Comparison of ENCODE assay signal across 8 cellular contexts in the genomic region with DNA sequence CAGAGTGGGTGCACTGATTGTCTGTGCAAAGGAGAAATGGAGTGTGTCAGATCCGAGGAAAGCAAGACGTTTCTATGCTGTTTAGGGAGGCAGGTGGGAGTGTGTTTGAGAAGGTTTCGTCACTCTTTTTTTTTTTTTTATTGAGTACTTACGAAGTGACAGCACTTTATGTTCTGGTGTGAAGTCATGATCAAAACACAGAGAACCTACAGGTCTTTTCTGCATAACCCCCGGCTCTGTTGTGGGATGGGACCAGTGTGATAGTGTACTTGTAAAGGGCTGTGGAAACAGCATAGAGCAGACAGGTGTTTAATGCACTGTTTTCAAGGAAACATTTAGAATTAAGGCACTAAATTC. TPM values are rescaled to one million over a fixed set of nuclear protein-coding genes. Genes with fewer than 3 reads are reported as not detected.
A peak's percentile ranks its signal among the peaks of the same experiment; 100 is the strongest.
DNase-seq lines count a peak whose midpoint lies in the region; ATAC-seq and TF ChIP-seq lines count a peak whose summit lies in the region.

No MANE protein-coding gene starts in this region.

- H3K36me3 ChIP-seq in SJSA1 (peaks cover 42% of the 10 kb centered on the region), osteoblast (ENCODE audit: insufficient read depth, low read length) (peaks cover 19% of the 10 kb centered on the region)

- peaks cover 5 to 13% (median 13%) of the 10 kb centered on the region in 3 experiments; a peak in 6 of 7 replicates for H3K36me3 Mint-ChIP-seq in H9 (ENCODE audit: insufficient read depth in 1 of 3, low read depth in 3 of 3)

- no peak overlapping the region for H4K5ac ChIP-seq in H9 (ENCODE audit: insufficient read length, low read depth, low read length)

- H3K27ac ChIP-seq in H9 (ENCODE audit: insufficient read length, low read depth, low read length) (no peak overlapping the region), SJSA1 (peak overlapping the region; percentile 88), osteoblast (ENCODE audit: low read depth, low read length) (peak overlapping the region; percentile 93)

- H2BK120ac ChIP-seq in H9 (ENCODE audit: low read depth, low read length, poor library complexity, severe bottlenecking): no peak overlapping the region

- H4K20me1 ChIP-seq in H9 (ENCODE audit: control insufficient read depth, insufficient read depth, insufficient read length): no peaks in the 10 kb centered on the region
- H4K20me1 ChIP-seq in osteoblast (ENCODE audit: insufficient read depth, low read length): no peaks in the 10 kb centered on the region

- H3K9me3 ChIP-seq in H9 (ENCODE audit: control insufficient read depth, low read depth, low read length) (no peaks in the 10 kb centered on the region), SJSA1 (replicated peaks) (no peaks in the 10 kb centered on the region), osteoblast (ENCODE audit: low read depth, low read length) (no peaks in the 10 kb centered on the region)

- no peak for TF ChIP-seq CTCF in H9 (conservative IDR thresholded peaks at IDR 0.05)
- no peak for TF ChIP-seq CTCF in epithelial cell of proximal tubule (conservative IDR thresholded peaks at IDR 0.05; ENCODE audit: low read depth, low read length)
- no peak for TF ChIP-seq CTCF in osteoblast (IDR thresholded peaks at IDR 0.05; ENCODE audit: extremely low read depth, low read depth, low read length)

- H2BK5ac ChIP-seq in H9 (ENCODE audit: insufficient read length, low read length): no peak overlapping the region

- no peak overlapping the region for H3K23ac ChIP-seq in H9 (ENCODE audit: insufficient read length, low read depth, low read length)

- H3K27ac Mint-ChIP-seq in H9: peak overlapping the region; percentile 46 to 99 (median 95); a peak in 4 of 7 replicates

- no peak overlapping the region for H2BK15ac ChIP-seq in H9 (ENCODE audit: low read depth, low read length)

- no peaks in the 10 kb centered on the region for H3K79me1 ChIP-seq in H9 (ENCODE audit: insufficient read depth, low read depth, low read length, poor library complexity, severe bottlenecking)

- H3K79me2 ChIP-seq in H9 (ENCODE audit: insufficient read depth, low read length) (no peaks in the 10 kb centered on the region), osteoblast (ENCODE audit: insufficient read depth, low read length) (peaks cover 24% of the 10 kb centered on the region)

- H3K56ac ChIP-seq in H9 (ENCODE audit: insufficient read length, low read depth, low read length): no peak overlapping the region

- H3K4me1 Mint-ChIP-seq in H9: peaks cover 13 to 14% of the 10 kb centered on the region in 2 experiments

- DNase-seq in H9 (no peak), SJSA1 (ENCODE audit: low read depth in 1 of 2, low spot score in 2 of 2) (no peak), epithelial cell of proximal tubule (ENCODE audit: low read depth) (no peak), osteoblast (ENCODE audit: insufficient read length, low spot score, missing footprints) (no peak), anterior cingulate cortex (lab: John Stamatoyannopoulos, UW) (no peak), globus pallidus (ENCODE audit: low spot score) (no peak), NCI-H526 (lab: John Stamatoyannopoulos, UW) (no peak)

- H3K23me2 ChIP-seq in H9 (ENCODE audit: insufficient read length, low read depth, low read length, poor library complexity, severe bottlenecking): peaks cover 12% of the 10 kb centered on the region

- H2AFZ ChIP-seq in H9 (ENCODE audit: low read length): no peak overlapping the region
- H2AFZ ChIP-seq in osteoblast (ENCODE audit: low read length): peak overlapping the region; percentile 95

- H3K4ac ChIP-seq in H9 (ENCODE audit: low read depth, low read length): no peak overlapping the region

- no peaks in the 10 kb centered on the region for H3K27me3 Mint-ChIP-seq in H9 (ENCODE audit: low read depth)

- no CpG with 5 or more reads among the region's 5 CpGs for WGBS in H9 (ENCODE audit: extremely low coverage, insufficient read length, low lambda C conversion rate)

- peak overlapping the region; percentile 63 for H3K4me3 ChIP-seq in SJSA1
- peak overlapping the region; percentile 96 for H3K4me3 ChIP-seq in epithelial cell of proximal tubule (ENCODE audit: low read depth, low read length)
- H3K4me3 ChIP-seq in osteoblast (ENCODE audit: insufficient read depth, low read length): peak overlapping the region; percentile 95

- H3K4me1 ChIP-seq in H9 (ENCODE audit: insufficient read depth, low read length) (no peaks in the 10 kb centered on the region; the same call in 1 of the 2 replicates), SJSA1 (replicated peaks) (peaks cover 7% of the 10 kb centered on the region), osteoblast (ENCODE audit: insufficient read depth, low read length) (peaks cover 22% of the 10 kb centered on the region)

- H3K9ac ChIP-seq in H9 (ENCODE audit: extremely low read depth, insufficient read length, low read length): peak overlapping the region; percentile 89

- peak overlapping the region; percentile 93 to 97 for H3K4me3 Mint-ChIP-seq in H9

- H3T11ph ChIP-seq in H9 (ENCODE audit: low read length): no peak overlapping the region

- no peak overlapping the region for H2AK5ac ChIP-seq in H9 (ENCODE audit: insufficient read length, low read length)

- peak overlapping the region; percentile 99 for H3K4me2 ChIP-seq in H9 (ENCODE audit: insufficient read depth, insufficient read length, low read length)
- H3K4me2 ChIP-seq in osteoblast (ENCODE audit: insufficient read depth, low read length): peak overlapping the region; percentile 97

- no peak overlapping the region for H4K91ac ChIP-seq in H9 (ENCODE audit: insufficient read length, low read depth, low read length)

- H4K8ac ChIP-seq in H9 (replicated peaks; ENCODE audit: insufficient read length, low read depth, low read length): no peak overlapping the region

- H3K14ac ChIP-seq in H9 (ENCODE audit: insufficient read depth, low read length): 0 out of 2 replicates have a peak overlapping the region, but pooled peaks have one; percentile 62

- no peaks in the 10 kb centered on the region for H3K9me3 Mint-ChIP-seq in H9

- H3K27me3 ChIP-seq in H9 (ENCODE audit: insufficient read depth, low read length) (no peaks in the 10 kb centered on the region), SJSA1 (replicated peaks) (no peaks in the 10 kb centered on the region), osteoblast (ENCODE audit: insufficient read depth, low read length) (no peaks in the 10 kb centered on the region)

- H3K18ac ChIP-seq in H9 (ENCODE audit: insufficient read length, low read depth, low read length): no peak overlapping the region

- H2BK20ac ChIP-seq in H9 (ENCODE audit: low read depth, low read length, poor library complexity, severe bottlenecking): no peak overlapping the region

- ATAC-seq in GM21825 (IDR thresholded peaks at IDR 0.05; ENCODE audit: unreplicated experiment): no peak

- no peak overlapping the region for H2BK12ac ChIP-seq in H9 (ENCODE audit: insufficient read length, low read depth, low read length)

RNA-seq across cellular contexts. Expression of a gene that starts 26.7 kb away (rescaled TPM):
- 55.2 and 55.5 TPM in 2 replicates for total RNA-seq in H9 (2021)
- 30.7 and 53.3 TPM in 2 replicates for total RNA-seq in SJSA1 (2014; rRNA removed; shearing (Covaris generic))
- total RNA-seq in epithelial cell of proximal tubule: 11.8 and 34.6 TPM in 2 replicates
- 68.8 and 79.6 TPM in 2 replicates for total RNA-seq in osteoblast

RNA-seq across cellular contexts. Expression of a gene that starts 54.9 kb away (rescaled TPM):
- 14.8 and 15.5 TPM in 2 replicates for total RNA-seq in H9 (2021)
- 5.8 and 10.8 TPM in 2 replicates for total RNA-seq in SJSA1 (2014; rRNA removed; shearing (Covaris generic))
- total RNA-seq in epithelial cell of proximal tubule: 10.5 and 10.6 TPM in 2 replicates
- total RNA-seq in osteoblast: 8.5 and 9.4 TPM in 2 replicates
